In genomic region chr1:64505944-64506658, GRCh38 we compare ENCODE assay signal across 8 cellular contexts. TPM values are rescaled to one million over a fixed set of nuclear protein-coding genes. Genes with fewer than 3 reads are reported as not detected.
DNase-seq lines count a peak whose midpoint lies in the region; ATAC-seq, FAIRE-seq and TF ChIP-seq lines count a peak whose summit lies in the region.

No MANE protein-coding gene starts in this region.

- TF ChIP-seq POLR2A in thyroid gland (IDR thresholded peaks at IDR 0.05) = peak in 1 of 2 donors; percentile 23

- H3K4me3 ChIP-seq in OCI-LY3 (ENCODE audit: low read length) (peak overlapping the region; percentile 78), cardiac fibroblast (replicated peaks in 1 of 2; ENCODE audit: low read depth in 2 of 2, low read length in 2 of 2) (peak overlapping the region; percentile 16 to 26), lower lobe of right lung (peak overlapping the region; percentile 52), thyroid gland (replicated peaks in 1 of 3) (peak overlapping the region in 1 of 3 donors; percentile 33)

- H3K27ac ChIP-seq in OCI-LY3 (ENCODE audit: low read length) (no peak overlapping the region), lower lobe of right lung (no peak overlapping the region), thyroid gland (peak overlapping the region; percentile 6 to 34 (median 28))

- H2AFZ ChIP-seq in OCI-LY3 (ENCODE audit: low read depth, low read length) = peak overlapping the region; percentile 65; the same call in 1 of the 2 replicates

- H4K20me1 ChIP-seq in OCI-LY3 (ENCODE audit: insufficient read depth, low read length) = no peaks in the 10 kb centered on the region

- H3K36me3 ChIP-seq in OCI-LY3 (replicated peaks; ENCODE audit: low read depth, low read length) = no peaks in the 10 kb centered on the region
- H3K36me3 ChIP-seq in lower lobe of right lung = no peaks in the 10 kb centered on the region
- no peaks in the 10 kb centered on the region for H3K36me3 ChIP-seq in thyroid gland

- H3K27me3 ChIP-seq in OCI-LY3 (ENCODE audit: low read depth, low read length) (no peaks in the 10 kb centered on the region), lower lobe of right lung (ENCODE audit: low read depth) (no peaks in the 10 kb centered on the region), thyroid gland (no peaks in the 10 kb centered on the region)

- peak overlapping the region; percentile 83 for H3K4me2 ChIP-seq in OCI-LY3 (ENCODE audit: low read length)

- H3K79me2 ChIP-seq in OCI-LY3 (ENCODE audit: low read length) = no peaks in the 10 kb centered on the region

- peak overlapping the region; percentile 39; the same call in 1 of the 2 replicates for H3K9ac ChIP-seq in OCI-LY3 (ENCODE audit: low read length)

- intact Hi-C loops in lower lobe of right lung (cut with DNase I) = no loop called here
- intact Hi-C loops in thyroid gland (cut with DNase I) = no loop called here

- no peaks in the 10 kb centered on the region for H3K9me3 ChIP-seq in OCI-LY3 (ENCODE audit: insufficient read depth, low read length)
- H3K9me3 ChIP-seq in lower lobe of right lung = no peaks in the 10 kb centered on the region
- H3K9me3 ChIP-seq in thyroid gland = no peaks in the 10 kb centered on the region

- peak; percentile 70 to 77 for ATAC-seq in lower lobe of right lung
- no peak for ATAC-seq in GM18870 (IDR thresholded peaks at IDR 0.05; ENCODE audit: unreplicated experiment)

- FAIRE-seq in GM19239 (lab: Jason Lieb, UNC) = no peak

- no peak for TF ChIP-seq CTCF in OCI-LY3 (IDR thresholded peaks at IDR 0.05; ENCODE audit: low read depth, low read length)
- TF ChIP-seq CTCF in cardiac fibroblast (IDR thresholded peaks at IDR 0.05; ENCODE audit: low read depth, low read length) = no peak
- TF ChIP-seq CTCF in lower lobe of right lung (IDR thresholded peaks at IDR 0.05) = no peak
- TF ChIP-seq CTCF in thyroid gland (IDR thresholded peaks at IDR 0.05) = peak in 4 of 6 experiments; percentile 35 to 48 (median 39)

- WGBS in thyroid gland, 2 donors = 28 to 46% methylated on average over 15 of the region's 15 CpGs

- H3K4me1 ChIP-seq in OCI-LY3 (ENCODE audit: low read length) = peaks cover 5% of the 10 kb centered on the region; the same call in 1 of the 2 replicates
- H3K4me1 ChIP-seq in lower lobe of right lung = peaks cover 27% of the 10 kb centered on the region
- peaks cover 12 to 20% of the 10 kb centered on the region in 2 donors for H3K4me1 ChIP-seq in thyroid gland

- DNase-seq in HT-29 (ENCODE audit: low spot score) = peak; percentile 53
- no peak for DNase-seq in cardiac fibroblast (ENCODE audit: low read depth in 2 of 2)
- DNase-seq in lower lobe of right lung = peak; percentile 60
- DNase-seq in thyroid gland = peak; percentile 71 to 79
- DNase-seq in NOMO-1 treated with dmso at 0.1 percent for 144 hours (lab: John Stamatoyannopoulos, UW; ENCODE audit: unreplicated experiment) = no peak
- no peak for DNase-seq in GM19239 (ENCODE audit: insufficient read length, low spot score)

RNA-seq across cellular contexts. Expression of gene CACHD1, which starts 36.2 kb away (rescaled TPM):
- not detected in 2 replicates for total RNA-seq in HT-29 (2014; rRNA removed; shearing (Covaris generic))
- total RNA-seq in lower lobe of right lung (32.0 TPM), thyroid gland (10 to 100 TPM; 12.9 to 25.1 (median 17.0) TPM)

Comparison
In these comparisons a context has a peak if more than half of its experiments do, and no peak if none do; other contexts are left out.
1. DNase-seq: peak in HT-29 (single experiment), lower lobe of right lung (single experiment) and thyroid gland (2 of 2); none in cardiac fibroblast (0 of 2), NOMO-1 treated with dmso at 0.1 percent for 144 hours (single experiment) and GM19239 (single experiment).
2. H3K27ac ChIP-seq: peak in thyroid gland (3 of 3); none in OCI-LY3 (single experiment) and lower lobe of right lung (single experiment).
3. CTCF ChIP-seq: peak in thyroid gland (4 of 6); none in OCI-LY3 (single experiment), cardiac fibroblast (single experiment) and lower lobe of right lung (single experiment).
4. RNA of gene CACHD1, which starts 36.2 kb away (total RNA-seq): 32.0 TPM in lower lobe of right lung (single experiment) and 12.9 to 25.1 TPM in thyroid gland; not detected in HT-29; every median in the first group is over 10 times any median in the second.